Comparison of ENCODE assay signal across 8 cellular contexts in the genomic region with DNA sequence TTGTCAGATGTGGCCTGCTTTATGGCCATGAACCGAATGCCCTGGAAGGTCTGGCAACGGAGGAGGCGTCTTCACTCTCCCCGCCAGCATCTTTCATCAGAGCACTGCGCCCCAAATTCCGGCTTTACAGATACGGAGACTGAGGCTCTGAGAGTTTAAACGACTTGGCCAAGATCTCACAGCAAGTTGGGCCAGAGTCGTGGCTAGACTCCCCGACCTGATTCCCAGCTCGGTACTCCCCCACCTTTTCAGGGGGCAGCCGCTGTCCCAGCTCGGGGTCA. TPM values are rescaled to one million over a fixed set of nuclear protein-coding genes. Genes with fewer than 3 reads are reported as not detected.
A peak's percentile ranks its signal among the peaks of the same experiment; 100 is the strongest.
DNase-seq lines count a peak whose midpoint lies in the region; ATAC-seq and TF ChIP-seq lines count a peak whose summit lies in the region.

No MANE protein-coding gene starts in this region.

- peak overlapping the region; percentile 85 to 88 for H3K4me3 Mint-ChIP-seq in activated T-cell treated with anti-CD3 and anti-CD28 coated beads, Interleukin-2, amount 50 U/mL, for 72 hours
- H3K4me3 Mint-ChIP-seq in MCF 10A (ENCODE audit: unreplicated experiment), result peak overlapping the region; percentile 58

- H3K4me1 ChIP-seq in mesodermal cell (ENCODE audit: control insufficient read depth, insufficient read depth, low read length, poor library complexity, severe bottlenecking), result peaks cover 13% of the 10 kb centered on the region
- H3K4me1 ChIP-seq in tibial nerve, result peaks cover 0 to 51% (median 18%) of the 10 kb centered on the region in 4 donors

- TF ChIP-seq EP300 in tibial nerve (IDR thresholded peaks at IDR 0.05), result no peak

- POLR2A ChIA-PET in MCF 10A (lab: Yijun Ruan, JAX), result interaction anchor here (0.5 to 2.0 kb wide), 6 partner anchors 11 to 556 kb away, joined by 3 to 8 read pairs (median 4); no protein-coding TSS in a partner anchor

- 1 to 2% methylated on average over 6 to 10 of the region's 13 CpGs for WGBS in mesodermal cell (ENCODE audit: insufficient coverage in 2 of 2), 2 experiments
- WGBS in tibial nerve, 2 donors, result 0 to 2% methylated on average over 8 to 12 of the region's 13 CpGs

- peaks cover 0 to 56% of the 10 kb centered on the region in 2 donors for H3K27me3 ChIP-seq in tibial nerve

- no peaks in the 10 kb centered on the region for H3K9me3 Mint-ChIP-seq in activated T-cell treated with anti-CD3 and anti-CD28 coated beads, Interleukin-2, amount 50 U/mL, for 72 hours
- H3K9me3 Mint-ChIP-seq in MCF 10A (ENCODE audit: unreplicated experiment), result no peaks in the 10 kb centered on the region

- TF ChIP-seq POLR2A in tibial nerve (IDR thresholded peaks at IDR 0.05), result no peak

- peaks cover 8% of the 10 kb centered on the region for H3K4me1 Mint-ChIP-seq in activated T-cell treated with anti-CD3 and anti-CD28 coated beads, Interleukin-2, amount 50 U/mL, for 72 hours (ENCODE audit: low read depth)
- H3K4me1 Mint-ChIP-seq in MCF 10A (ENCODE audit: insufficient read depth, unreplicated experiment), result peaks cover 19% of the 10 kb centered on the region

- no peaks in the 10 kb centered on the region for H3K36me3 ChIP-seq in mesodermal cell (ENCODE audit: control insufficient read depth, insufficient read depth, low read length)
- no peaks in the 10 kb centered on the region for H3K36me3 ChIP-seq in tibial nerve

- H3K27ac ChIP-seq in mesodermal cell (ENCODE audit: low read depth, low read length, severe bottlenecking) (no peak overlapping the region), tibial nerve (peak overlapping the region in 3 of 4 donors; percentile 58 to 85 (median 75))

- CTCF ChIA-PET in MCF 10A (lab: Yijun Ruan, JAX), result interaction anchor here (0.6 to 5.5 kb wide), 9 partner anchors 9 to 612 kb away, joined by 3 to 58 read pairs (median 5); a partner anchor contains a TSS

- H3K27ac Mint-ChIP-seq in activated T-cell treated with anti-CD3 and anti-CD28 coated beads, Interleukin-2, amount 50 U/mL, for 72 hours, result no peak overlapping the region
- no peak overlapping the region for H3K27ac Mint-ChIP-seq in MCF 10A (ENCODE audit: low read depth, unreplicated experiment)

- no TSS peak for BruUV-seq in MCF 10A (replicated peaks; lab: Mats Ljungman, UMichigan)

- TF ChIP-seq CTCF in MCF 10A (IDR thresholded peaks at IDR 0.05; ENCODE audit: unreplicated experiment) (no peak), tibial nerve (IDR thresholded peaks at IDR 0.05) (no peak)

- H3K36me3 Mint-ChIP-seq in activated T-cell treated with anti-CD3 and anti-CD28 coated beads, Interleukin-2, amount 50 U/mL, for 72 hours (ENCODE audit: insufficient read depth in 2 of 2), result no peaks in the 10 kb centered on the region
- H3K36me3 Mint-ChIP-seq in MCF 10A (ENCODE audit: insufficient read depth, unreplicated experiment), result no peaks in the 10 kb centered on the region

- peaks cover 67% of the 10 kb centered on the region for H3K27me3 Mint-ChIP-seq in activated T-cell treated with anti-CD3 and anti-CD28 coated beads, Interleukin-2, amount 50 U/mL, for 72 hours (ENCODE audit: low read depth)
- peaks cover 61% of the 10 kb centered on the region for H3K27me3 Mint-ChIP-seq in MCF 10A (ENCODE audit: insufficient read depth, unreplicated experiment)

- H3K9me3 ChIP-seq in mesodermal cell (ENCODE audit: control insufficient read depth, low read length) (no peaks in the 10 kb centered on the region), tibial nerve (no peaks in the 10 kb centered on the region)

- DNase-seq in activated T-cell treated with anti-CD3 and anti-CD28 coated beads, Interleukin-2, amount 50 U/mL, for 72 hours, result peak in 1 of 2 donors; percentile 5
- DNase-seq in activated T-cell treated with anti-CD3 and anti-CD28 coated beads, Interleukin-2, amount 50 U/mL, for 48 hours, result no peak
- DNase-seq in MCF 10A (ENCODE audit: unreplicated experiment) (no peak), tibial nerve (ENCODE audit: low spot score in 2 of 2) (no peak), NCI-H226 (no peak), SHP77 treated with DMSO at 0.1 percent for 48 hours (lab: John Stamatoyannopoulos, UW) (no peak), GOT3 (lab: John Stamatoyannopoulos, UW) (no peak)

- intact Hi-C loops in MCF 10A (cut with micrococcal nuclease), result loop anchor here (1.0 to 2.0 kb wide), 3 partner anchors 51 to 62 kb away; no protein-coding TSS in a partner anchor

- peak in 1 of 2 donors; percentile 1 for ATAC-seq in activated T-cell treated with anti-CD3 and anti-CD28 coated beads, Interleukin-2, amount 50 U/mL, for 72 hours (replicated peaks in 1 of 2)

- peak overlapping the region; percentile 37 for H3K4me3 ChIP-seq in mesodermal cell (ENCODE audit: extremely low read depth, insufficient read depth, low read length, poor library complexity, severe bottlenecking)
- peak overlapping the region; percentile 44 to 71 (median 60) for H3K4me3 ChIP-seq in tibial nerve

RNA-seq across cellular contexts. Expression of a gene that starts 1.7 kb away (rescaled TPM):
- under 1 TPM; 0.14 to 0.28 TPM for total RNA-seq in activated T-cell treated with anti-CD3 and anti-CD28 coated beads, Interleukin-2, amount 50 U/mL, for 72 hours
- total RNA-seq in MCF 10A (2022) (0.22 and 0.26 TPM in 2 replicates), tibial nerve (100 to 1,000 TPM; 205 to 279 (median 238) TPM)
- 36.0 TPM for polyA plus RNA-seq in mesodermal cell (2013, experiment 1 of 2)
- polyA plus RNA-seq in mesodermal cell (2013, experiment 2 of 2), result 31.0 TPM

Comparison
In these comparisons a context has a peak if more than half of its experiments do, and no peak if none do; other contexts are left out.
1. RNA of a gene that starts 1.7 kb away (total RNA-seq): 205 to 279 TPM in tibial nerve; 0.14 to 0.28 TPM in activated T-cell treated with anti-CD3 and anti-CD28 coated beads, Interleukin-2, amount 50 U/mL, for 72 hours and 0.22 to 0.26 TPM in MCF 10A; every median in the first group is over 100 times any median in the second.